In genomic region chr14:18660585-18660922, GRCh38 we compare ENCODE assay signal across 1 cellular context.
TF ChIP-seq lines count a peak whose summit lies in the region.

No MANE protein-coding gene starts in this region.

TF ChIP-seq in HepG2, 621 proteins besides CTCF, POLR2A, EP300 and RAD21 (continued from another document):
- TF ChIP-seq PRMT3 (CRISPR knock-in tag; IDR thresholded peaks at IDR 0.05; ENCODE audit: borderline replicate concordance, low read depth): no peak
